In the genomic region with DNA sequence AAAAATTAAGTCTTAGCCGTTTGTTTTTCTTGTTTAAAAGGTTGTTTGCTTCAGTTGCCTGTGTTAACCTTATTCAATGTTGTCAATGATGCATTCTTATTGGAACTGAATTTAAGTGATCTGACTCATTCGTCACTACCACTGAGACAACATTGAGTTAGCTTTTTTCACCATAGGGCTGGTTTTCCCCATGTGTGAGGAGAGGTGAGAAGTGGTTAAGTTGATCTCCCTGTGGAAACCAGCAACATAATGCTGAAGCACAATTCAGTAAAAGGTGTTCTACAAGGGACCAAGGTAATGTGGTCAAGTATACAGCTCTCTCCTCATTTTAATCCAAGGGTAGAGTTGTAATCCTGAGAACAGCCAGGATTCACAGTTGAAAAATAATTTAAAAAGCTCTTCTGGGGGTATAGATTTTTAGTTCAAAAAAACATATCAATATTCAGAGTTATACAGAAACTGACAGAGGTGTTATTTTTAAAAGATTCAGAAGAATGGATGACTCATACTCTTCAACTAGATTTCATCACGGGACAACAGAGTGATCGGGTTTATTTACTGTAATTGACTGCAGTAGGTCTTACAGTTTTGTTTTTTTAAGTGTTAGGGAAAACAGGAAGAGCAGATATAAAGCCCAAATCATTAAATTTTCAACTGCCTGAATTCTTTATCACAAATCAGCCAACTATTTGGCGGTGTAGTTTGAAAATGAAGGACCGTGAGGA, we compare ENCODE assay signal across 7 cellular contexts. TPM values are rescaled to one million over a fixed set of nuclear protein-coding genes. Genes with fewer than 3 reads are reported as not detected.
DNase-seq lines count a peak whose midpoint lies in the region; ATAC-seq and TF ChIP-seq lines count a peak whose summit lies in the region.

No MANE protein-coding gene starts in this region.

- peak; percentile 37 for DNase-seq in NB4 (ENCODE audit: low read depth)
- DNase-seq in dermis blood vessel endothelial cell, result peak; percentile 78
- peak; percentile 89 for DNase-seq in renal cortical epithelial cell (ENCODE audit: low read depth)
- DNase-seq in GF-D8 (lab: John Stamatoyannopoulos, UW), result no peak
- DNase-seq in NCI-H1930 (lab: John Stamatoyannopoulos, UW), result no peak

- no peak for TF ChIP-seq CTCF in NB4 (IDR thresholded peaks at IDR 0.05; ENCODE audit: low read depth, low read length)

- peak; percentile 64 for ATAC-seq in GM19035 (IDR thresholded peaks at IDR 0.05; ENCODE audit: unreplicated experiment)
- no peak for ATAC-seq in HG02678 (IDR thresholded peaks at IDR 0.05; ENCODE audit: unreplicated experiment)

- no peak overlapping the region for H3K4me3 ChIP-seq in NB4 (ENCODE audit: low read depth, low read length)

- TF ChIP-seq POLR2A in NB4 (IDR thresholded peaks at IDR 0.05; ENCODE audit: extremely low read depth, insufficient read length), result no peak

RNA-seq across cellular contexts. Expression of a gene that starts 12.6 kb away (rescaled TPM):
- total RNA-seq in dermis blood vessel endothelial cell (55.1 and 61.6 TPM in 2 replicates), renal cortical epithelial cell (69.5 and 74.5 TPM in 2 replicates)

RNA-seq across cellular contexts. Expression of a gene that starts 39.8 kb away (rescaled TPM):
- 123 and 132 TPM in 2 replicates for total RNA-seq in dermis blood vessel endothelial cell
- 133 and 241 TPM in 2 replicates for total RNA-seq in renal cortical epithelial cell

Comparison
In these comparisons a context has a peak if more than half of its experiments do, and no peak if none do; other contexts are left out.
1. DNase-seq: peak in NB4 (single experiment), dermis blood vessel endothelial cell (single experiment) and renal cortical epithelial cell (single experiment); none in GF-D8 (single experiment) and NCI-H1930 (0 of 2).